In genomic region chr1:144490394-144490793, GRCh38 we compare ENCODE assay signal across 8 cellular contexts. TPM values are rescaled to one million over a fixed set of nuclear protein-coding genes. Genes with fewer than 3 reads are reported as not detected.
A peak's percentile ranks its signal among the peaks of the same experiment; 100 is the strongest.
DNase-seq lines count a peak whose midpoint lies in the region; ATAC-seq lines count a peak whose summit lies in the region.
"Not testable (repeated sequence)": the region's sequence is repeated elsewhere in the genome, so short reads cannot be mapped to it uniquely, and the experiment has no call there.

No MANE protein-coding gene starts in this region.

- H3K27me3 Mint-ChIP-seq in CD8-positive, alpha-beta memory T cell; activated CD4-positive, alpha-beta memory T cell treated with anti-CD3 and anti-CD28 coated beads for 36 hours; central memory CD8-positive, alpha-beta T cell; stimulated activated naive CD8-positive, alpha-beta T cell treated with anti-CD3 and anti-CD28 coated beads, Interleukin-15, amount 100 ng/mL, for 72 hours: not testable (repeated sequence)

- CTCF ChIA-PET in CD8-positive, alpha-beta memory T cell (lab: Charles Lee); activated CD4-positive, alpha-beta memory T cell treated with anti-CD3 and anti-CD28 coated beads for 36 hours (lab: Charles Lee): not testable (repeated sequence)

- not testable (repeated sequence) for H3K9me3 Mint-ChIP-seq in CD8-positive, alpha-beta memory T cell; activated CD4-positive, alpha-beta memory T cell treated with anti-CD3 and anti-CD28 coated beads for 36 hours; central memory CD8-positive, alpha-beta T cell; stimulated activated naive CD8-positive, alpha-beta T cell treated with anti-CD3 and anti-CD28 coated beads, Interleukin-15, amount 100 ng/mL, for 72 hours

- DNase-seq in CD8-positive, alpha-beta memory T cell: peak in 4 of 5 donors; percentile 1 to 46 (median 6)
- DNase-seq in NCI-H748 (lab: John Stamatoyannopoulos, UW; ENCODE audit: unreplicated experiment): peak; percentile 40
- DNase-seq in activated CD4-positive, alpha-beta memory T cell treated with anti-CD3 and anti-CD28 coated beads for 36 hours: peak; percentile 39
- DNase-seq in activated naive CD4-positive, alpha-beta T cell treated with Interleukin-2 at 50 U/mL for 16 hours: peak; percentile 20
- not testable (repeated sequence) for DNase-seq in central memory CD8-positive, alpha-beta T cell (ENCODE audit: low spot score in 2 of 2)
- peak; percentile 0 for DNase-seq in renal cortical epithelial cell (ENCODE audit: low read depth)
- DNase-seq in stimulated activated naive CD8-positive, alpha-beta T cell treated with anti-CD3 and anti-CD28 coated beads, Interleukin-15, amount 100 ng/mL, for 72 hours: peak; percentile 27 to 34

- not testable (repeated sequence) for H3K4me3 ChIP-seq in CD8-positive, alpha-beta memory T cell (ENCODE audit: low read length)
- peak overlapping the region; percentile 34 for H3K4me3 ChIP-seq in iPS-18a (ENCODE audit: low read length)

- intact Hi-C loops in activated CD4-positive, alpha-beta memory T cell treated with anti-CD3 and anti-CD28 coated beads for 36 hours (cut with micrococcal nuclease): not testable (repeated sequence)

- H3K4me3 Mint-ChIP-seq in CD8-positive, alpha-beta memory T cell: peak overlapping the region in 6 of 7 donors; percentile 44 to 69 (median 52)
- H3K4me3 Mint-ChIP-seq in activated CD4-positive, alpha-beta memory T cell treated with anti-CD3 and anti-CD28 coated beads for 36 hours: peak overlapping the region; percentile 60
- peak overlapping the region; percentile 20 for H3K4me3 Mint-ChIP-seq in central memory CD8-positive, alpha-beta T cell
- H3K4me3 Mint-ChIP-seq in stimulated activated naive CD8-positive, alpha-beta T cell treated with anti-CD3 and anti-CD28 coated beads, Interleukin-15, amount 100 ng/mL, for 72 hours: peak overlapping the region; percentile 80 to 83

- H3K27ac Mint-ChIP-seq in CD8-positive, alpha-beta memory T cell; activated CD4-positive, alpha-beta memory T cell treated with anti-CD3 and anti-CD28 coated beads for 36 hours; central memory CD8-positive, alpha-beta T cell (ENCODE audit: low read depth): not testable (repeated sequence)
- peak overlapping the region in 1 of 2 donors; percentile 69 for H3K27ac Mint-ChIP-seq in stimulated activated naive CD8-positive, alpha-beta T cell treated with anti-CD3 and anti-CD28 coated beads, Interleukin-15, amount 100 ng/mL, for 72 hours

- peak overlapping the region; percentile 22 for H3K9ac ChIP-seq in iPS-18a (ENCODE audit: low read length)

- not testable (repeated sequence) for H3K36me3 ChIP-seq in CD8-positive, alpha-beta memory T cell (ENCODE audit: insufficient read depth, low read length); iPS-18a (ENCODE audit: control insufficient read depth, low read depth, low read length)

- H3K27ac ChIP-seq in CD8-positive, alpha-beta memory T cell (ENCODE audit: low read depth, low read length); iPS-18a (ENCODE audit: low read length): not testable (repeated sequence)

- H3K27me3 ChIP-seq in CD8-positive, alpha-beta memory T cell (ENCODE audit: insufficient read depth, low read length, poor library complexity, severe bottlenecking); iPS-18a (ENCODE audit: control insufficient read depth, insufficient read depth, low read length): not testable (repeated sequence)

- not testable (repeated sequence) for H3K9me3 ChIP-seq in CD8-positive, alpha-beta memory T cell (ENCODE audit: low read length); iPS-18a (ENCODE audit: control insufficient read depth, low read depth, low read length)

- H3K4me1 ChIP-seq in CD8-positive, alpha-beta memory T cell (ENCODE audit: insufficient read depth, low read length); iPS-18a (ENCODE audit: control insufficient read depth, low read depth, low read length): not testable (repeated sequence)

- ATAC-seq in central memory CD8-positive, alpha-beta T cell (replicated peaks; ENCODE audit: extremely low read depth, poor library complexity, severe bottlenecking): peak; percentile 28
- ATAC-seq in stimulated activated naive CD8-positive, alpha-beta T cell treated with anti-CD3 and anti-CD28 coated beads, Interleukin-15, amount 100 ng/mL, for 72 hours: not testable (repeated sequence)

- H3K36me3 Mint-ChIP-seq in CD8-positive, alpha-beta memory T cell; activated CD4-positive, alpha-beta memory T cell treated with anti-CD3 and anti-CD28 coated beads for 36 hours; central memory CD8-positive, alpha-beta T cell (ENCODE audit: insufficient read depth): not testable (repeated sequence)

- not testable (repeated sequence) for H3K4me1 Mint-ChIP-seq in CD8-positive, alpha-beta memory T cell; activated CD4-positive, alpha-beta memory T cell treated with anti-CD3 and anti-CD28 coated beads for 36 hours (ENCODE audit: low read depth); central memory CD8-positive, alpha-beta T cell; stimulated activated naive CD8-positive, alpha-beta T cell treated with anti-CD3 and anti-CD28 coated beads, Interleukin-15, amount 100 ng/mL, for 72 hours

- POLR2A ChIA-PET in CD8-positive, alpha-beta memory T cell (lab: Charles Lee); activated CD4-positive, alpha-beta memory T cell treated with anti-CD3 and anti-CD28 coated beads for 36 hours (lab: Charles Lee): not testable (repeated sequence)

RNA-seq across cellular contexts. Expression of gene NBPF15, which starts 28.9 kb away (rescaled TPM):
- total RNA-seq in CD8-positive, alpha-beta memory T cell: 10 to 100 TPM; 23.2 to 24.5 TPM
- 20.3 TPM for polyA plus RNA-seq in CD8-positive, alpha-beta memory T cell
- 10 to 100 TPM; 56.3 to 58.2 TPM for total RNA-seq in activated CD4-positive, alpha-beta memory T cell treated with anti-CD3 and anti-CD28 coated beads for 36 hours
- 24.3 and 47.7 TPM in 2 replicates for total RNA-seq in renal cortical epithelial cell

Comparison
In these comparisons a context has a peak if more than half of its experiments do, and no peak if none do; other contexts are left out.
1. H3K4me3 Mint-ChIP-seq: peak in every context shown above with its lines; median percentile 82 in stimulated activated naive CD8-positive, alpha-beta T cell treated with anti-CD3 and anti-CD28 coated beads, Interleukin-15, amount 100 ng/mL, for 72 hours; 60 in activated CD4-positive, alpha-beta memory T cell treated with anti-CD3 and anti-CD28 coated beads for 36 hours; 52 in CD8-positive, alpha-beta memory T cell; 20 in central memory CD8-positive, alpha-beta T cell.